ENCODE assay signal across 7 cellular contexts in genomic region chr11:61962213-61963015, GRCh38.
DNase-seq lines count a peak whose midpoint lies in the region; ATAC-seq and TF ChIP-seq lines count a peak whose summit lies in the region.
"Had no signal": no experiment of that assay in that cellular context is flagged by ENCODE, and none has a peak within 500 bp of the region (broad histone marks: within the 10 kb centered on the region; RNA-seq: fewer than 3 reads in every experiment).

No MANE protein-coding gene starts in this region.

- no peak for ATAC-seq in GM19328 (IDR thresholded peaks at IDR 0.05; ENCODE audit: unreplicated experiment)

- H3K27me3 ChIP-seq in subcutaneous abdominal adipose tissue (ENCODE audit: control insufficient read depth in 5 of 5, insufficient read depth in 4 of 5, low read length in 5 of 5) = no peaks in the 10 kb centered on the region

- H3K4me3 ChIP-seq in fibroblast of pulmonary artery (replicated peaks; ENCODE audit: low read depth, low read length) = no peak overlapping the region
- peak overlapping the region in 2 of 5 donors; percentile 5 to 7 for H3K4me3 ChIP-seq in subcutaneous abdominal adipose tissue (ENCODE audit: low read depth in 1 of 5, low read length in 5 of 5)

- DNase-seq in SW480 (ENCODE audit: low spot score) (peak; percentile 38), fibroblast of pulmonary artery (ENCODE audit: low read depth) (peak; percentile 82), COLO668 (lab: John Stamatoyannopoulos, UW; ENCODE audit: unreplicated experiment) (no peak), GF-D8 (lab: John Stamatoyannopoulos, UW) (no peak)
- DNase-seq: NCI-H2171 had no signal

- H3K9ac ChIP-seq in subcutaneous abdominal adipose tissue (ENCODE audit: low read length in 5 of 5) = peak overlapping the region in 2 of 5 donors; percentile 42 to 57

- peaks cover 8 to 53% (median 35%) of the 10 kb centered on the region in 5 donors for H3K36me3 ChIP-seq in subcutaneous abdominal adipose tissue (ENCODE audit: control insufficient read depth in 5 of 5, insufficient read depth in 5 of 5, low read length in 5 of 5)

- no peak for TF ChIP-seq CTCF in fibroblast of pulmonary artery (IDR thresholded peaks at IDR 0.05; ENCODE audit: low read length, missing control alignments)

- H3K27ac ChIP-seq in subcutaneous abdominal adipose tissue (ENCODE audit: low read depth, low read length) = peak overlapping the region; percentile 100

- H3K4me1 ChIP-seq in subcutaneous abdominal adipose tissue (ENCODE audit: control insufficient read depth in 5 of 5, insufficient read depth in 5 of 5, low read length in 5 of 5) = peaks cover 24 to 58% (median 54%) of the 10 kb centered on the region in 5 donors

- H3K9me3 ChIP-seq in subcutaneous abdominal adipose tissue (ENCODE audit: control insufficient read depth in 5 of 5, low read length in 5 of 5) = no peaks in the 10 kb centered on the region

Comparison
In these comparisons a context has a peak if more than half of its experiments do, and no peak if none do; other contexts are left out.
1. DNase-seq: peak in SW480 (single experiment) and fibroblast of pulmonary artery (single experiment); none in COLO668 (single experiment) and GF-D8 (single experiment).